ENCODE assay signal across 24 cellular contexts in the genomic region with DNA sequence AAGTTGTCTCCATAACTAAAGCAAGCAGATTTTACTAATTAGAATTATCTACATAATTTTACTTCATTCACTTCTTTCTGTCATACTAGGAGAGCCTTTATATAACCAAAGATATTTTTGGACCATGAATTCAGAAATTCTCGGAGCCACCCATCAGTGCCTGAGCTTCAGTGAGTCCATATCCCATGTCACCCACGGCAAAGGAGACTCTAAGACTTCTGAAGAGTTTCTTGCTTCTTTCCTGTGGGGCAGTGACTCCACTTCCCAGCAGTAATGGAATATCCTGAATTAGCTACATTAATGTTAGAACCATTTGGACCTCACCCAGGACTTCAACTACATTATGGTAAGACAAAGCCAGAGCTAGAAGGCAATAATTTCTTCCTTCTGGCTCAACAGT. TPM values are rescaled to one million over a fixed set of nuclear protein-coding genes. Genes with fewer than 3 reads are reported as not detected.
A peak's percentile ranks its signal among the peaks of the same experiment; 100 is the strongest.
DNase-seq lines count a peak whose midpoint lies in the region; TF ChIP-seq lines count a peak whose summit lies in the region.
"Had no signal": no experiment of that assay in that cellular context is flagged by ENCODE, and none has a peak within 500 bp of the region (broad histone marks: within the 10 kb centered on the region; RNA-seq: fewer than 3 reads in every experiment).

No MANE protein-coding gene starts in this region.

- no peaks in the 10 kb centered on the region for H3K36me3 Mint-ChIP-seq in activated CD4-positive, alpha-beta T cell treated with anti-CD3 and anti-CD28 coated beads, Interleukin-2, amount 10 ng/mL, durations not matched to agents 7 days and 5 days (ENCODE audit: low read depth)

- no peak overlapping the region for H3K27ac Mint-ChIP-seq in activated CD4-positive, alpha-beta T cell treated with anti-CD3 and anti-CD28 coated beads, Interleukin-2, amount 10 ng/mL, durations not matched to agents 7 days and 5 days
- H3K27ac Mint-ChIP-seq: activated CD8-positive, alpha-beta T cell treated with anti-CD3 and anti-CD28 coated beads for 36 hours had no signal

- H3F3A ChIP-seq in GM23248 (ENCODE audit: insufficient read depth) = peaks cover 82% of the 10 kb centered on the region

- no peaks in the 10 kb centered on the region for H3K9me3 Mint-ChIP-seq in activated CD4-positive, alpha-beta T cell treated with anti-CD3 and anti-CD28 coated beads, Interleukin-2, amount 10 ng/mL, durations not matched to agents 7 days and 5 days
- H3K9me3 Mint-ChIP-seq: activated CD8-positive, alpha-beta T cell treated with anti-CD3 and anti-CD28 coated beads for 36 hours had no signal

- TF ChIP-seq POLR2A in breast epithelium (IDR thresholded peaks at IDR 0.05) = no peak

- peaks cover 18% of the 10 kb centered on the region for H3K27me3 Mint-ChIP-seq in activated CD4-positive, alpha-beta T cell treated with anti-CD3 and anti-CD28 coated beads, Interleukin-2, amount 10 ng/mL, durations not matched to agents 7 days and 5 days

- no peak overlapping the region for H3K4me3 Mint-ChIP-seq in activated CD4-positive, alpha-beta T cell treated with anti-CD3 and anti-CD28 coated beads, Interleukin-2, amount 10 ng/mL, durations not matched to agents 7 days and 5 days
- H3K4me3 Mint-ChIP-seq: activated CD8-positive, alpha-beta T cell treated with anti-CD3 and anti-CD28 coated beads for 36 hours had no signal

- H3K4me1 ChIP-seq in GM23248 (ENCODE audit: insufficient read depth) (peaks cover 97% of the 10 kb centered on the region), breast epithelium (peaks cover 3 to 18% of the 10 kb centered on the region in 2 donors), ascending aorta (peaks cover 6 to 32% of the 10 kb centered on the region in 2 donors)

- 97 to 100% methylated on average over 2 of the region's 2 CpGs for WGBS in GM23248 (ENCODE audit: low coverage in 1 of 2, low lambda C conversion rate in 2 of 2, missing lambda C conversion rate in 2 of 2), 2 experiments

- TF ChIP-seq CTCF in breast epithelium (IDR thresholded peaks at IDR 0.05) (no peak), ascending aorta (IDR thresholded peaks at IDR 0.05) (no peak)

- H3K4me1 Mint-ChIP-seq in activated CD4-positive, alpha-beta T cell treated with anti-CD3 and anti-CD28 coated beads, Interleukin-2, amount 10 ng/mL, durations not matched to agents 7 days and 5 days = no peaks in the 10 kb centered on the region

- H3K79me2 ChIP-seq in GM23248 (ENCODE audit: insufficient read depth) = peaks cover 92% of the 10 kb centered on the region

- H3K9ac ChIP-seq in GM23248 = no peak overlapping the region

- H2AFZ ChIP-seq in GM23248 = no peak overlapping the region

- H3K36me3 ChIP-seq in GM23248 (ENCODE audit: low read depth) (peaks cover 17% of the 10 kb centered on the region; the same call in 1 of the 2 replicates), breast epithelium (no peaks in the 10 kb centered on the region), ascending aorta (no peaks in the 10 kb centered on the region)
- H3K36me3 ChIP-seq: colonic mucosa had no signal

- CTCF ChIA-PET in activated CD4-positive, alpha-beta T cell treated with anti-CD3 and anti-CD28 coated beads, Interleukin-2, amount 10 ng/mL, durations not matched to agents 7 days and 5 days (lab: Charles Lee) = no interaction called here

- peak overlapping the region; percentile 10 for H3K4me2 ChIP-seq in GM23248 (ENCODE audit: unreplicated experiment)

- no peak for DNase-seq in GM23248
- no peak for DNase-seq in breast epithelium (ENCODE audit: low spot score in 2 of 2)
- DNase-seq in myocyte (ENCODE audit: low read depth) = peak; percentile 50
- no peak for DNase-seq in substantia nigra (lab: John Stamatoyannopoulos, UW)
- DNase-seq in ascending aorta (ENCODE audit: low spot score in 2 of 2) = no peak
- no peak for DNase-seq in effector CD4-positive, alpha-beta T cell
- DNase-seq in activated CD4-positive, alpha-beta T cell treated with anti-CD3 and anti-CD28 coated beads, Interleukin-2, amount 10 ng/mL, durations not matched to agents 7 days and 5 days = no peak
- DNase-seq: activated CD4-positive, CD25-positive, alpha-beta regulatory T cell; activated CD8-positive, alpha-beta T cell treated with anti-CD3 and anti-CD28 coated beads for 36 hours; activated naive CD4-positive, alpha-beta T cell treated with Interleukin-2 at 50 U/mL for 16 hours; activated T-cell treated with anti-CD3 and anti-CD28 coated beads, Interleukin-2, amount 50 U/mL, for 1 hour; AML-193; colonic mucosa; DMS79 treated with DMSO at 0.1 percent for 48 hours; left colon; MG63; mucosa of descending colon; NCI-H146; nucleus accumbens; PC-3; stimulated activated CD4-positive, alpha-beta T cell treated with anti-CD3 and anti-CD28 coated beads, Interleukin-1b, Interleukin-23, amount 100 ng/mL, for 48 hours; stimulated activated naive CD4-positive, alpha-beta T cell treated with Interleukin-2 at 50 U/mL for 16 hours; T-helper 9 cell had no signal

- no peaks in the 10 kb centered on the region for H3K9me3 ChIP-seq in GM23248 (ENCODE audit: low read depth)
- H3K9me3 ChIP-seq in breast epithelium = no peaks in the 10 kb centered on the region
- H3K9me3 ChIP-seq in ascending aorta = no peaks in the 10 kb centered on the region
- H3K9me3 ChIP-seq: colonic mucosa, mucosa of descending colon, SJSA1 had no signal

- H3K27ac ChIP-seq in GM23248 (peak overlapping the region; percentile 95), breast epithelium (peak overlapping the region; percentile 77 to 84), substantia nigra (ENCODE audit: low read depth, low read length, poor library complexity, severe bottlenecking) (peak overlapping the region; percentile 33), ascending aorta (peak overlapping the region in 1 of 2 donors; percentile 0)
- H3K27ac ChIP-seq: colonic mucosa had no signal

- no peaks in the 10 kb centered on the region for H3K9me2 ChIP-seq in GM23248 (ENCODE audit: insufficient read depth)

- H3K27me3 ChIP-seq in GM23248 (replicated peaks; ENCODE audit: insufficient read depth) (no peaks in the 10 kb centered on the region), breast epithelium (no peaks in the 10 kb centered on the region), ascending aorta (no peaks in the 10 kb centered on the region)
- H3K27me3 ChIP-seq: colonic mucosa, MG63, SJSA1 had no signal

- in situ Hi-C loops in GM23248 (cut with MboI) = no loop called here

- no peaks in the 10 kb centered on the region for H4K20me1 ChIP-seq in GM23248 (ENCODE audit: insufficient read depth)

- intact Hi-C loops in breast epithelium (cut with DNase I; ENCODE audit: low total_unique reads) = no loop called here
- intact Hi-C loops in ascending aorta (cut with DNase I) = no loop called here

- H3K4me3 ChIP-seq in GM23248 (no peak overlapping the region), breast epithelium (no peak overlapping the region), ascending aorta (no peak overlapping the region)
- H3K4me3 ChIP-seq: colonic mucosa, MG63, mucosa of descending colon, SJSA1 had no signal

- POLR2A ChIA-PET in activated CD4-positive, alpha-beta T cell treated with anti-CD3 and anti-CD28 coated beads, Interleukin-2, amount 10 ng/mL, durations not matched to agents 7 days and 5 days (lab: Charles Lee) = interaction anchor here (0.7 kb wide), 1 partner anchor 120 kb away, joined by 3 read pairs; no protein-coding TSS in a partner anchor

RNA-seq across cellular contexts. Expression of a gene that starts 8.2 kb away (rescaled TPM):
- total RNA-seq in GM23248 (2014; rRNA removed; shearing (Covaris generic)) = 13.4 and 16.6 TPM in 2 replicates
- 13.2 and 13.8 TPM in 2 replicates for polyA plus RNA-seq in GM23248 (2016; fragmentation: Nextera tagmentation; extraction: Ambion mirVana)
- total RNA-seq in breast epithelium (10 to 100 TPM; 42.4 to 62.3 (median 58.7) TPM), myocyte (28.6 and 41.7 TPM in 2 replicates), ascending aorta (34.6 TPM)
- 27.1 TPM for polyA plus RNA-seq in myocyte (2012)
- under 1 TPM; 0.02 to 0.25 TPM for total RNA-seq in activated CD4-positive, alpha-beta T cell treated with anti-CD3 and anti-CD28 coated beads, Interleukin-2, amount 10 ng/mL, durations not matched to agents 7 days and 5 days
- total RNA-seq: activated CD8-positive, alpha-beta T cell treated with anti-CD3 and anti-CD28 coated beads for 36 hours had no signal

Comparison
In these comparisons a context has a peak if more than half of its experiments do, and no peak if none do; other contexts are left out.
1. RNA of a gene that starts 8.2 kb away (total RNA-seq): 42.4 to 62.3 TPM in breast epithelium, 34.6 TPM in ascending aorta (single experiment), 28.6 to 41.7 TPM in myocyte and 13.4 to 16.6 TPM in GM23248; 0.02 to 0.25 TPM in activated CD4-positive, alpha-beta T cell treated with anti-CD3 and anti-CD28 coated beads, Interleukin-2, amount 10 ng/mL, durations not matched to agents 7 days and 5 days; every median in the first group is over 10 times any median in the second.